Comparison of ENCODE assay signal across 30 cellular contexts in the genomic region with DNA sequence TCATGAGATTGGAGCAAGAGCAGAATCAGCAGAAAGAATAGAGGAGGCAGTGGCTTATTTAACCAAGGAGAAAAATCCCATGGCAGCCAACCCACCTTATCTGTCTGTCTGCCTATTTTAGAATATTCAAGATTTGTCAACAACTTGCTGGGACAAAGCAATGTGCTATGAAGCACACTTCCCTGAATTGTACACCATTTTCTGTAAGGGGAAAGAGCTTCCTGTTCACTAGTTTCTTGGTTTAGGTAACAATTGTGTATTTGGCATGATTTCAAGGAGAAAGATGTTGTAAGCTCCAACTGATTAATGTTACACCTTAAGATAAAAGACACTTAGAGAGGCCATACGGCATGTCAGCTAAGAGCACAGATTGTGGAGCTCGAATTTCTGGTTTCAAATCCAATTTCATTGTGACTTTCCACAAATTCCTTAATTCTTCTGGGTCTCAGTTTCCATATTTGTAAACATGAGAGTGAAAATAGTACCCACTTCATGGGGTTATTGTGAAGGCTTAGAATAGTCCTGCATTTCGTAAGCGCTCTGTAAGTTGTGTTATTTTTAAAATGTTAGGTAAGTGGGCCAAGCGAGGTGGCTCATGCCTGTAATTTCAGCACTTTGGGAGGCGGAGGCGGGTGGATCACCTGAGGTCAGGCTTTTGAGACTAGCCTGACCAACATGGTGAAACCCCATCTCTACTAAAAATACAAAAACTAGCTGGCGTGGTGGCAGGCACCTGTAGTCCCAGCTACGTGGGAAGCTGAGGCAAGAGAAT. TPM values are rescaled to one million over a fixed set of nuclear protein-coding genes. Genes with fewer than 3 reads are reported as not detected.
DNase-seq lines count a peak whose midpoint lies in the region; ATAC-seq, FAIRE-seq and TF ChIP-seq lines count a peak whose summit lies in the region.
"Had no signal": no experiment of that assay in that cellular context is flagged by ENCODE, and none has a peak within 500 bp of the region (broad histone marks: within the 10 kb centered on the region; RNA-seq: fewer than 3 reads in every experiment).

No MANE protein-coding gene starts in this region.

- CTCF ChIA-PET in endothelial cell of umbilical vein (lab: Charles Lee), result no interaction called here

- peak; percentile 92 to 95 for ATAC-seq in gastrocnemius medialis
- ATAC-seq: PC-3 had no signal

- TF ChIP-seq POLR2A in endothelial cell of umbilical vein (IDR thresholded peaks at IDR 0.05; ENCODE audit: low read depth, low read length) (no peak), gastrocnemius medialis (IDR thresholded peaks at IDR 0.05) (peak in 1 of 2 donors; percentile 18)

- dilution Hi-C loops in endothelial cell of umbilical vein (cut with MboI; ENCODE audit: extremely low pct_ligation_motif_present, low sequenced_read_pairs), result no loop called here

- no peak overlapping the region for H3K9ac ChIP-seq in endothelial cell of umbilical vein (replicated peaks; ENCODE audit: extremely low read depth, insufficient read depth, low read length)

- H2AFZ ChIP-seq in endothelial cell of umbilical vein (ENCODE audit: low read depth, low read length), result no peak overlapping the region

- H4K20me1 ChIP-seq in endothelial cell of umbilical vein (replicated peaks; ENCODE audit: control insufficient read depth, extremely low read depth, insufficient read depth, low read length), result no peaks in the 10 kb centered on the region

- POLR2A ChIA-PET in endothelial cell of umbilical vein (lab: Charles Lee), result no interaction called here

- no peak overlapping the region for H3K27ac ChIP-seq in endothelial cell of umbilical vein (ENCODE audit: insufficient read depth, low read depth, low read length)
- peak overlapping the region; percentile 76 to 91 (median 81) for H3K27ac ChIP-seq in gastrocnemius medialis
- H3K27ac ChIP-seq: prostate gland, SJSA1, thoracic aorta had no signal

- no peaks in the 10 kb centered on the region for H3K36me3 ChIP-seq in endothelial cell of umbilical vein (ENCODE audit: control insufficient read depth in 2 of 2, extremely low read depth in 1 of 2, insufficient read depth in 2 of 2, low read length in 2 of 2)
- H3K36me3 ChIP-seq in gastrocnemius medialis, result no peaks in the 10 kb centered on the region
- H3K36me3 ChIP-seq: prostate gland, SJSA1, thoracic aorta had no signal

- DNase-seq in NOMO-1 treated with DMSO at 0.1 percent for 48 hours (lab: John Stamatoyannopoulos, UW; ENCODE audit: unreplicated experiment) (peak; percentile 29), endothelial cell of umbilical vein (ENCODE audit: low read depth, low spot score) (peak; percentile 51), iris pigment epithelial cell (ENCODE audit: low read depth) (peak; percentile 14), gastrocnemius medialis (peak; percentile 75 to 93), NCI-H510A (lab: John Stamatoyannopoulos, UW) (no peak), SW 1271 (lab: John Stamatoyannopoulos, UW) (no peak), NCI-H146 (lab: John Stamatoyannopoulos, UW) (no peak)
- DNase-seq: activated CD4-positive, alpha-beta T cell treated with anti-CD3 and anti-CD28 coated beads for 4 hours; activated naive CD4-positive, alpha-beta T cell treated with anti-CD3 and anti-CD28 coated beads for 36 hours; activated T-cell treated with anti-CD3 and anti-CD28 coated beads, Interleukin-2, amount 50 U/mL, for 4 hours; CD4-positive, alpha-beta T cell; GF-D8; midbrain; NCI-H187 treated with DMSO at 0.1 percent for 48 hours; NCI-H2227 treated with DMSO at 0.1 percent for 48 hours; NCI-H82; nephron progenitor cell; PC-3; stimulated activated CD4-positive, alpha-beta T cell treated with anti-CD3 and anti-CD28 coated beads, Interleukin-2, amount 100 ng/mL, for 48 hours; stimulated activated naive CD4-positive, alpha-beta T cell had no signal

- BruUV-seq in endothelial cell of umbilical vein (replicated peaks; lab: Mats Ljungman, UMichigan), result no TSS peak

- H3K79me2 ChIP-seq in endothelial cell of umbilical vein (ENCODE audit: control insufficient read depth, insufficient read depth, low read length), result no peaks in the 10 kb centered on the region

- no peaks in the 10 kb centered on the region for H3K4me1 ChIP-seq in endothelial cell of umbilical vein (ENCODE audit: control insufficient read depth, extremely low read depth, insufficient read depth, low read length)
- peaks cover 6 to 41% of the 10 kb centered on the region in 2 donors for H3K4me1 ChIP-seq in gastrocnemius medialis
- H3K4me1 ChIP-seq: prostate gland had no signal

- intact Hi-C loops in endothelial cell of umbilical vein (cut with micrococcal nuclease) (no loop called here), gastrocnemius medialis (cut with DNase I; ENCODE audit: low total_unique reads) (loop anchor here (2.0 kb wide), 2 partner anchors 31 to 79 kb away; no protein-coding TSS in a partner anchor)

- no peak for FAIRE-seq in endothelial cell of umbilical vein (lab: Jason Lieb, UNC)
- FAIRE-seq: frontal cortex, GM19239 had no signal

- H3K27me3 ChIP-seq in endothelial cell of umbilical vein (ENCODE audit: control insufficient read depth in 2 of 2, insufficient read depth in 2 of 2, low read length in 2 of 2), result peaks cover 23 to 27% of the 10 kb centered on the region in 2 experiments
- H3K27me3 ChIP-seq in gastrocnemius medialis, result no peaks in the 10 kb centered on the region
- H3K27me3 ChIP-seq: SJSA1 had no signal

- no peak overlapping the region for H3K4me2 ChIP-seq in endothelial cell of umbilical vein (ENCODE audit: insufficient read depth, low read length)
- H3K4me2 ChIP-seq: smooth muscle cell had no signal

- H3K4me3 ChIP-seq in endothelial cell of umbilical vein (replicated peaks in 1 of 3; ENCODE audit: insufficient read depth in 1 of 3, low read depth in 1 of 3, low read length in 3 of 3) (no peak overlapping the region), gastrocnemius medialis (no peak overlapping the region)
- H3K4me3 ChIP-seq: prostate gland, SJSA1, smooth muscle cell, thoracic aorta had no signal

- no peak for TF ChIP-seq CTCF in endothelial cell of umbilical vein (IDR thresholded peaks at IDR 0.05; ENCODE audit: extremely low read depth in 1 of 2, insufficient read depth in 1 of 2, low read depth in 1 of 2, low read length in 2 of 2)
- peak in 1 of 5 experiments; percentile 21 for TF ChIP-seq CTCF in gastrocnemius medialis (IDR thresholded peaks at IDR 0.05 in 4 of 5, conservative IDR thresholded peaks at IDR 0.05 in 1 of 5)

- no peaks in the 10 kb centered on the region for H3K9me3 ChIP-seq in endothelial cell of umbilical vein (replicated peaks; ENCODE audit: control insufficient read depth, insufficient read depth, low read length)
- no peaks in the 10 kb centered on the region for H3K9me3 ChIP-seq in gastrocnemius medialis
- H3K9me3 ChIP-seq: prostate gland, SJSA1, thoracic aorta had no signal

- in situ Hi-C loops in gastrocnemius medialis (cut with MboI; ENCODE audit: low sequenced_read_pairs in 4 of 4), result no loop called here

- no peaks in the 10 kb centered on the region for H3K9me1 ChIP-seq in endothelial cell of umbilical vein (replicated peaks; ENCODE audit: control insufficient read depth, extremely low read depth, insufficient read depth, low read length)

TF ChIP-seq in endothelial cell of umbilical vein, 7 proteins besides CTCF, POLR2A, EP300 and RAD21:
- TF ChIP-seq MYC (IDR thresholded peaks at IDR 0.05; ENCODE audit: low read depth, low read length) (no peak), FOS (IDR thresholded peaks at IDR 0.05; ENCODE audit: borderline replicate concordance, insufficient read depth, low read length) (no peak), POLR2AphosphoS5 (IDR thresholded peaks at IDR 0.05; ENCODE audit: insufficient read depth, low read depth, low read length) (no peak), GATA2 (IDR thresholded peaks at IDR 0.05; ENCODE audit: insufficient read depth, insufficient read length, low read depth, low read length) (no peak), JUN (IDR thresholded peaks at IDR 0.05; ENCODE audit: borderline replicate concordance, insufficient read depth, insufficient read length, low read depth) (no peak), EZH2 (IDR thresholded peaks at IDR 0.05; ENCODE audit: borderline replicate concordance, low read depth, low read length, severe bottlenecking) (no peak)
- TF ChIP-seq, protein P1, sequence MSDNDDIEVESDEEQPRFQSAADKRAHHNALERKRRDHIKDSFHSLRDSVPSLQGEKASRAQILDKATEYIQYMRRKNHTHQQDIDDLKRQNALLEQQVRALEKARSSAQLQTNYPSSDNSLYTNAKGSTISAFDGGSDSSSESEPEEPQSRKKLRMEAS (IDR thresholded peaks at IDR 0.05; ENCODE audit: insufficient read depth, insufficient read length), result no peak

RNA-seq across cellular contexts. Expression of gene MUC22, which starts 4.8 kb away (rescaled TPM):
- not detected in 2 replicates for total RNA-seq in endothelial cell of umbilical vein
- not detected in 2 replicates for polyA plus RNA-seq in endothelial cell of umbilical vein
- polyA plus RNA-seq in endothelial cell of umbilical vein (2011; cell fraction: cytosol; rRNA removed), result not detected in 2 replicates
- polyA plus RNA-seq in endothelial cell of umbilical vein (2011; cell fraction: nucleus; rRNA removed), result not detected in 2 replicates
- polyA plus RNA-seq in endothelial cell of umbilical vein (2012), result not detected in 2 replicates
- polyA minus RNA-seq in endothelial cell of umbilical vein, result not detected in 2 replicates
- polyA minus RNA-seq in endothelial cell of umbilical vein (2011; cell fraction: cytosol; rRNA and poly(A)+ RNA removed), result not detected
- polyA minus RNA-seq in endothelial cell of umbilical vein (2011; cell fraction: nucleus; rRNA and poly(A)+ RNA removed), result not detected in 2 replicates
- under 1 TPM; 0.05 to 0.36 (median 0.18) TPM for total RNA-seq in gastrocnemius medialis
- total RNA-seq: activated CD8-positive, alpha-beta memory T cell treated with anti-CD3 and anti-CD28 coated beads for 36 hours; activated naive CD4-positive, alpha-beta T cell treated with anti-CD3 and anti-CD28 coated beads for 36 hours; activated T-cell treated with anti-CD3 and anti-CD28 coated beads, Interleukin-2, amount 50 U/mL, for 4 hours; CD4-positive, alpha-beta T cell; frontal cortex; HT-29; kidney epithelial cell; PC-3; SJSA1; smooth muscle cell; T-helper 1 cell treated with Interleukin-12 subunit alpha and Interleukin-12 subunit beta and Interleukin-4 antibody, amounts not matched to agents 30 ng/mL and 1 ng/mL, for 36 hours; thoracic aorta had no signal
- polyA plus RNA-seq: smooth muscle cell had no signal

RNA-seq across cellular contexts. Expression of gene MUC21, which starts 21.9 kb away (rescaled TPM):
- total RNA-seq in endothelial cell of umbilical vein (not detected in 2 replicates), gastrocnemius medialis (not detected)
- polyA plus RNA-seq in endothelial cell of umbilical vein, result not detected in 2 replicates
- not detected in 2 replicates for polyA plus RNA-seq in endothelial cell of umbilical vein (2011; cell fraction: cytosol; rRNA removed)
- polyA plus RNA-seq in endothelial cell of umbilical vein (2011; cell fraction: nucleus; rRNA removed), result not detected in 2 replicates
- polyA plus RNA-seq in endothelial cell of umbilical vein (2012), result not detected in 2 replicates
- not detected in 2 replicates for polyA minus RNA-seq in endothelial cell of umbilical vein
- polyA minus RNA-seq in endothelial cell of umbilical vein (2011; cell fraction: cytosol; rRNA and poly(A)+ RNA removed), result not detected
- polyA minus RNA-seq in endothelial cell of umbilical vein (2011; cell fraction: nucleus; rRNA and poly(A)+ RNA removed), result not detected in 2 replicates
- total RNA-seq: activated CD8-positive, alpha-beta memory T cell treated with anti-CD3 and anti-CD28 coated beads for 36 hours; activated naive CD4-positive, alpha-beta T cell treated with anti-CD3 and anti-CD28 coated beads for 36 hours; activated T-cell treated with anti-CD3 and anti-CD28 coated beads, Interleukin-2, amount 50 U/mL, for 4 hours; CD4-positive, alpha-beta T cell; frontal cortex; HT-29; kidney epithelial cell; PC-3; SJSA1; smooth muscle cell; T-helper 1 cell treated with Interleukin-12 subunit alpha and Interleukin-12 subunit beta and Interleukin-4 antibody, amounts not matched to agents 30 ng/mL and 1 ng/mL, for 36 hours; thoracic aorta had no signal
- polyA plus RNA-seq: smooth muscle cell had no signal

Comparison
In these comparisons a context has a peak if more than half of its experiments do, and no peak if none do; other contexts are left out.
1. DNase-seq: peak in NOMO-1 treated with DMSO at 0.1 percent for 48 hours (single experiment), endothelial cell of umbilical vein (single experiment), iris pigment epithelial cell (single experiment) and gastrocnemius medialis (2 of 2); none in NCI-H510A (single experiment), SW 1271 (0 of 2) and NCI-H146 (single experiment).